In the genomic region with DNA sequence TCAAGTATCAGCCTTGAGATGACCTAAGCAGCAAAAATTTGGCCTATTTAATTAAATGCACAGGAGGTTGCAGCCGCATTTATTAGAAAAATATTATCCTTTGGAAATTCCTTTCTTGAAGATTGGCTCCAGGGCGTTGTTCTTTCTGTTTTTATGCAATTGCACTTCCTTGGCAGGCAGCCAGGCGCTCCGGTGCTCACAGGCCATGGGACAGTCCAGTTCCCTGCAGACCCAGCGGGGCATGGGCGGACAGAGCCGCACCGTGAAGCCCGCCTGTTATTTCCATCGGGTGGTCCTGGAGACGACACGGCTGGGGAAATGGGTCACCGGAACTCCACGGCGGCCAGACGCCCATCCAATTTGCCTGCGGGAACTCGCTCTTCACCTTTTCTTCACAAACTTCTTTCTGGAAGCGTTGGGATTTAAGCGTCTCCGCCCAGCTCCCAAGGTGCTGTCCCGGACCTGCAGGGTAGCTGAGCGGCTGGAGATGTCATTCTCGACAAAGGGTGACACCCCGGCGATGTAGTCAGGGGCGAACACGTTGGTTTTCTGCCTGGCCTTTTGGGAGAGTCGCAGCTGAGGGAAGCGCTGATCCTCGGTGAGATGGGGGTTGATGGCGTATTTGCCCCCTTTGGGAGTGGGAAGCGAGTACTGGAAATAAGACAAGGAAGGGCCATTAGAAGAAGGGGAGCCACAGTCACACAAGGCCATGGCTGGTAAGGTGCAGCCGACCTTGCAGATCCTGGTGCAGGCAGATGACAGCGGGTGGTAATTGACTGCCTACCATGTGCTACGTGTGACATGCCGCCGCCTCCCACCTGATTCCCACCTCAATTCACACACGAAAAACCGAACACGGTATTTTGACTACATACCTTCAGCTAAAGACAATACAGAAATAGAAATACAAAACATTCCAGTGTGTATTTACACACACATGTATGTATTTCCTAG, we compare ENCODE assay signal across 2 cellular contexts.
A peak's percentile ranks its signal among the peaks of the same experiment; 100 is the strongest.
TF ChIP-seq lines count a peak whose summit lies in the region.

No MANE protein-coding gene starts in this region.

TF ChIP-seq in HEK293, 187 proteins besides CTCF, POLR2A, EP300 and RAD21:
- TF ChIP-seq KLF8 (tag by site-specific recombination; IDR thresholded peaks at IDR 0.05): no peak
- TF ChIP-seq, protein P1, sequence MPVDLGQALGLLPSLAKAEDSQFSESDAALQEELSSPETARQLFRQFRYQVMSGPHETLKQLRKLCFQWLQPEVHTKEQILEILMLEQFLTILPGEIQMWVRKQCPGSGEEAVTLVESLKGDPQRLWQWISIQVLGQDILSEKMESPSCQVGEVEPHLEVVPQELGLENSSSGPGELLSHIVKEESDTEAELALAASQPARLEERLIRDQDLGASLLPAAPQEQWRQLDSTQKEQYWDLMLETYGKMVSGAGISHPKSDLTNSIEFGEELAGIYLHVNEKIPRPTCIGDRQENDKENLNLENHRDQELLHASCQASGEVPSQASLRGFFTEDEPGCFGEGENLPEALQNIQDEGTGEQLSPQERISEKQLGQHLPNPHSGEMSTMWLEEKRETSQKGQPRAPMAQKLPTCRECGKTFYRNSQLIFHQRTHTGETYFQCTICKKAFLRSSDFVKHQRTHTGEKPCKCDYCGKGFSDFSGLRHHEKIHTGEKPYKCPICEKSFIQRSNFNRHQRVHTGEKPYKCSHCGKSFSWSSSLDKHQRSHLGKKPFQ (tag by site-specific recombination; IDR thresholded peaks at IDR 0.05): peak; percentile 50; the same call in 1 of the 2 replicates
- TF ChIP-seq, protein P2, sequence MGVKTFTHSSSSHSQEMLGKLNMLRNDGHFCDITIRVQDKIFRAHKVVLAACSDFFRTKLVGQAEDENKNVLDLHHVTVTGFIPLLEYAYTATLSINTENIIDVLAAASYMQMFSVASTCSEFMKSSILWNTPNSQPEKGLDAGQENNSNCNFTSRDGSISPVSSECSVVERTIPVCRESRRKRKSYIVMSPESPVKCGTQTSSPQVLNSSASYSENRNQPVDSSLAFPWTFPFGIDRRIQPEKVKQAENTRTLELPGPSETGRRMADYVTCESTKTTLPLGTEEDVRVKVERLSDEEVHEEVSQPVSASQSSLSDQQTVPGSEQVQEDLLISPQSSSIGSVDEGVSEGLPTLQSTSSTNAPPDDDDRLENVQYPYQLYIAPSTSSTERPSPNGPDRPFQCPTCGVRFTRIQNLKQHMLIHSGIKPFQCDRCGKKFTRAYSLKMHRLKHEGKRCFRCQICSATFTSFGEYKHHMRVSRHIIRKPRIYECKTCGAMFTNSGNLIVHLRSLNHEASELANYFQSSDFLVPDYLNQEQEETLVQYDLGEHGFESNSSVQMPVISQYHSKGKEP (tag by site-specific recombination; IDR thresholded peaks at IDR 0.05): peak; percentile 49; the same call in 1 of the 2 replicates

TF ChIP-seq in K562, 482 proteins besides CTCF, POLR2A, EP300 and RAD21:
- TF ChIP-seq ZNF311 (CRISPR knock-in tag; IDR thresholded peaks at IDR 0.05) (no peak), TBP (optimal IDR thresholded peaks at IDR 0.05; ENCODE audit: low read depth, low read length) (no peak), ATF7 (IDR thresholded peaks at IDR 0.05) (no peak), NFIX (CRISPR knock-in tag; IDR thresholded peaks at IDR 0.05; ENCODE audit: low read depth) (peak; percentile 18; the same call in 1 of the 2 replicates), POLR2G (IDR thresholded peaks at IDR 0.05; ENCODE audit: low read depth, low read length) (peak; percentile 50), FOXA3 (CRISPR knock-in tag; conservative IDR thresholded peaks at IDR 0.05 in 1 of 2, IDR thresholded peaks at IDR 0.05 in 1 of 2) (no peak), GTF2E2 (tag; IDR thresholded peaks at IDR 0.05) (no peak), HEY1 (CRISPR knock-in tag; IDR thresholded peaks at IDR 0.05; ENCODE audit: borderline replicate concordance) (no peak), NFIC (IDR thresholded peaks at IDR 0.05) (peak; percentile 81), NR4A1 (CRISPR knock-in tag; IDR thresholded peaks at IDR 0.05) (no peak), NR4A1 (tag; IDR thresholded peaks at IDR 0.05) (no peak), FOSL1 (tag; conservative IDR thresholded peaks at IDR 0.05) (no peak), RBFOX2 (IDR thresholded peaks at IDR 0.05; ENCODE audit: low read depth, low read length) (peak; percentile 45; the same call in 1 of the 2 replicates), FOXA1 (IDR thresholded peaks at IDR 0.05; ENCODE audit: borderline replicate concordance) (no peak), ASH1L (IDR thresholded peaks at IDR 0.05; ENCODE audit: borderline replicate concordance, low read depth, partially characterized antibody) (no peak), JUN (IDR thresholded peaks at IDR 0.05; ENCODE audit: borderline replicate concordance, low read depth, low read length) (no peak), JUN (CRISPR knock-in tag; IDR thresholded peaks at IDR 0.05; ENCODE audit: borderline replicate concordance) (no peak), STAT5B (CRISPR knock-in tag; IDR thresholded peaks at IDR 0.05) (no peak), NFE2L1 (tag; IDR thresholded peaks at IDR 0.05; ENCODE audit: borderline replicate concordance, low read depth) (no peak)
- TF ChIP-seq, protein P3, sequence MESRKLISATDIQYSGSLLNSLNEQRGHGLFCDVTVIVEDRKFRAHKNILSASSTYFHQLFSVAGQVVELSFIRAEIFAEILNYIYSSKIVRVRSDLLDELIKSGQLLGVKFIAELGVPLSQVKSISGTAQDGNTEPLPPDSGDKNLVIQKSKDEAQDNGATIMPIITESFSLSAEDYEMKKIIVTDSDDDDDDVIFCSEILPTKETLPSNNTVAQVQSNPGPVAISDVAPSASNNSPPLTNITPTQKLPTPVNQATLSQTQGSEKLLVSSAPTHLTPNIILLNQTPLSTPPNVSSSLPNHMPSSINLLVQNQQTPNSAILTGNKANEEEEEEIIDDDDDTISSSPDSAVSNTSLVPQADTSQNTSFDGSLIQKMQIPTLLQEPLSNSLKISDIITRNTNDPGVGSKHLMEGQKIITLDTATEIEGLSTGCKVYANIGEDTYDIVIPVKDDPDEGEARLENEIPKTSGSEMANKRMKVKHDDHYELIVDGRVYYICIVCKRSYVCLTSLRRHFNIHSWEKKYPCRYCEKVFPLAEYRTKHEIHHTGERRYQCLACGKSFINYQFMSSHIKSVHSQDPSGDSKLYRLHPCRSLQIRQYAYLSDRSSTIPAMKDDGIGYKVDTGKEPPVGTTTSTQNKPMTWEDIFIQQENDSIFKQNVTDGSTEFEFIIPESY (CRISPR knock-in tag; IDR thresholded peaks at IDR 0.05): peak; percentile 78
- TF ChIP-seq, protein P4, sequence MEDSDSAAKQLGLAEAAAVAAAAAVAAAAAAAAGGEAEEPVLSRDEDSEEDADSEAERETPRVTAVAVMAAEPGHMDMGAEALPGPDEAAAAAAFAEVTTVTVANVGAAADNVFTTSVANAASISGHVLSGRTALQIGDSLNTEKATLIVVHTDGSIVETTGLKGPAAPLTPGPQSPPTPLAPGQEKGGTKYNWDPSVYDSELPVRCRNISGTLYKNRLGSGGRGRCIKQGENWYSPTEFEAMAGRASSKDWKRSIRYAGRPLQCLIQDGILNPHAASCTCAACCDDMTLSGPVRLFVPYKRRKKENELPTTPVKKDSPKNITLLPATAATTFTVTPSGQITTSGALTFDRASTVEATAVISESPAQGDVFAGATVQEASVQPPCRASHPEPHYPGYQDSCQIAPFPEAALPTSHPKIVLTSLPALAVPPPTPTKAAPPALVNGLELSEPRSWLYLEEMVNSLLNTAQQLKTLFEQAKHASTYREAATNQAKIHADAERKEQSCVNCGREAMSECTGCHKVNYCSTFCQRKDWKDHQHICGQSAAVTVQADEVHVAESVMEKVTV (CRISPR knock-in tag; IDR thresholded peaks at IDR 0.05): no peak
- TF ChIP-seq, protein P5, sequence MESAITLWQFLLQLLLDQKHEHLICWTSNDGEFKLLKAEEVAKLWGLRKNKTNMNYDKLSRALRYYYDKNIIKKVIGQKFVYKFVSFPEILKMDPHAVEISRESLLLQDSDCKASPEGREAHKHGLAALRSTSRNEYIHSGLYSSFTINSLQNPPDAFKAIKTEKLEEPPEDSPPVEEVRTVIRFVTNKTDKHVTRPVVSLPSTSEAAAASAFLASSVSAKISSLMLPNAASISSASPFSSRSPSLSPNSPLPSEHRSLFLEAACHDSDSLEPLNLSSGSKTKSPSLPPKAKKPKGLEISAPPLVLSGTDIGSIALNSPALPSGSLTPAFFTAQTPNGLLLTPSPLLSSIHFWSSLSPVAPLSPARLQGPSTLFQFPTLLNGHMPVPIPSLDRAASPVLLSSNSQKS (CRISPR knock-in tag; IDR thresholded peaks at IDR 0.05): no peak
- TF ChIP-seq, protein P6, sequence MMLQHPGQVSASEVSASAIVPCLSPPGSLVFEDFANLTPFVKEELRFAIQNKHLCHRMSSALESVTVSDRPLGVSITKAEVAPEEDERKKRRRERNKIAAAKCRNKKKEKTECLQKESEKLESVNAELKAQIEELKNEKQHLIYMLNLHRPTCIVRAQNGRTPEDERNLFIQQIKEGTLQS (IDR thresholded peaks at IDR 0.05): no peak
- TF ChIP-seq, protein P6 (CRISPR knock-in tag; conservative IDR thresholded peaks at IDR 0.05): no peak
- TF ChIP-seq, protein P7, sequence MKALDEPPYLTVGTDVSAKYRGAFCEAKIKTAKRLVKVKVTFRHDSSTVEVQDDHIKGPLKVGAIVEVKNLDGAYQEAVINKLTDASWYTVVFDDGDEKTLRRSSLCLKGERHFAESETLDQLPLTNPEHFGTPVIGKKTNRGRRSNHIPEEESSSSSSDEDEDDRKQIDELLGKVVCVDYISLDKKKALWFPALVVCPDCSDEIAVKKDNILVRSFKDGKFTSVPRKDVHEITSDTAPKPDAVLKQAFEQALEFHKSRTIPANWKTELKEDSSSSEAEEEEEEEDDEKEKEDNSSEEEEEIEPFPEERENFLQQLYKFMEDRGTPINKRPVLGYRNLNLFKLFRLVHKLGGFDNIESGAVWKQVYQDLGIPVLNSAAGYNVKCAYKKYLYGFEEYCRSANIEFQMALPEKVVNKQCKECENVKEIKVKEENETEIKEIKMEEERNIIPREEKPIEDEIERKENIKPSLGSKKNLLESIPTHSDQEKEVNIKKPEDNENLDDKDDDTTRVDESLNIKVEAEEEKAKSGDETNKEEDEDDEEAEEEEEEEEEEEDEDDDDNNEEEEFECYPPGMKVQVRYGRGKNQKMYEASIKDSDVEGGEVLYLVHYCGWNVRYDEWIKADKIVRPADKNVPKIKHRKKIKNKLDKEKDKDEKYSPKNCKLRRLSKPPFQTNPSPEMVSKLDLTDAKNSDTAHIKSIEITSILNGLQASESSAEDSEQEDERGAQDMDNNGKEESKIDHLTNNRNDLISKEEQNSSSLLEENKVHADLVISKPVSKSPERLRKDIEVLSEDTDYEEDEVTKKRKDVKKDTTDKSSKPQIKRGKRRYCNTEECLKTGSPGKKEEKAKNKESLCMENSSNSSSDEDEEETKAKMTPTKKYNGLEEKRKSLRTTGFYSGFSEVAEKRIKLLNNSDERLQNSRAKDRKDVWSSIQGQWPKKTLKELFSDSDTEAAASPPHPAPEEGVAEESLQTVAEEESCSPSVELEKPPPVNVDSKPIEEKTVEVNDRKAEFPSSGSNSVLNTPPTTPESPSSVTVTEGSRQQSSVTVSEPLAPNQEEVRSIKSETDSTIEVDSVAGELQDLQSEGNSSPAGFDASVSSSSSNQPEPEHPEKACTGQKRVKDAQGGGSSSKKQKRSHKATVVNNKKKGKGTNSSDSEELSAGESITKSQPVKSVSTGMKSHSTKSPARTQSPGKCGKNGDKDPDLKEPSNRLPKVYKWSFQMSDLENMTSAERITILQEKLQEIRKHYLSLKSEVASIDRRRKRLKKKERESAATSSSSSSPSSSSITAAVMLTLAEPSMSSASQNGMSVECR (CRISPR knock-in tag; IDR thresholded peaks at IDR 0.05): no peak
- TF ChIP-seq, protein P8, sequence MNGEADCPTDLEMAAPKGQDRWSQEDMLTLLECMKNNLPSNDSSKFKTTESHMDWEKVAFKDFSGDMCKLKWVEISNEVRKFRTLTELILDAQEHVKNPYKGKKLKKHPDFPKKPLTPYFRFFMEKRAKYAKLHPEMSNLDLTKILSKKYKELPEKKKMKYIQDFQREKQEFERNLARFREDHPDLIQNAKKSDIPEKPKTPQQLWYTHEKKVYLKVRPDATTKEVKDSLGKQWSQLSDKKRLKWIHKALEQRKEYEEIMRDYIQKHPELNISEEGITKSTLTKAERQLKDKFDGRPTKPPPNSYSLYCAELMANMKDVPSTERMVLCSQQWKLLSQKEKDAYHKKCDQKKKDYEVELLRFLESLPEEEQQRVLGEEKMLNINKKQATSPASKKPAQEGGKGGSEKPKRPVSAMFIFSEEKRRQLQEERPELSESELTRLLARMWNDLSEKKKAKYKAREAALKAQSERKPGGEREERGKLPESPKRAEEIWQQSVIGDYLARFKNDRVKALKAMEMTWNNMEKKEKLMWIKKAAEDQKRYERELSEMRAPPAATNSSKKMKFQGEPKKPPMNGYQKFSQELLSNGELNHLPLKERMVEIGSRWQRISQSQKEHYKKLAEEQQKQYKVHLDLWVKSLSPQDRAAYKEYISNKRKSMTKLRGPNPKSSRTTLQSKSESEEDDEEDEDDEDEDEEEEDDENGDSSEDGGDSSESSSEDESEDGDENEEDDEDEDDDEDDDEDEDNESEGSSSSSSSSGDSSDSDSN (IDR thresholded peaks at IDR 0.05; ENCODE audit: borderline replicate concordance in 1 of 2, low read depth in 2 of 2, low read length in 2 of 2): no peak
TF ChIP-seq in K562: peak in this region for 5.
